ENCODE assay signal across 13 cellular contexts in genomic region chr6:37033255-37033654, GRCh38. TPM values are rescaled to one million over a fixed set of nuclear protein-coding genes. Genes with fewer than 3 reads are reported as not detected.
DNase-seq lines count a peak whose midpoint lies in the region; TF ChIP-seq lines count a peak whose summit lies in the region.
"Had no signal": no experiment of that assay in that cellular context is flagged by ENCODE, and none has a peak within 500 bp of the region (broad histone marks: within the 10 kb centered on the region; RNA-seq: fewer than 3 reads in every experiment).

No MANE protein-coding gene starts in this region.

- DNase-seq in GM10266 (ENCODE audit: extremely low spot score) (peak; percentile 44), M059J (ENCODE audit: low read depth) (peak; percentile 65), KG1 (lab: John Stamatoyannopoulos, UW) (no peak), cortex of kidney (lab: John Stamatoyannopoulos, UW) (no peak), NCI-H1048 (lab: John Stamatoyannopoulos, UW) (no peak)
- peak; percentile 51 for DNase-seq in stimulated activated CD4-positive, alpha-beta T cell treated with anti-CD3 and anti-CD28 coated beads, Interleukin-2, amount 100 ng/mL, for 24 hours
- DNase-seq: effector CD8-positive, alpha-beta T cell; heart right ventricle; MG63; NCI-H526; T-cell had no signal

- H3K36me3 Mint-ChIP-seq in activated naive CD8-positive, alpha-beta T cell: peaks cover 2% of the 10 kb centered on the region
- H3K36me3 Mint-ChIP-seq: mesothelial cell of epicardium, T-cell had no signal

- TF ChIP-seq CTCF in GM10266 (IDR thresholded peaks at IDR 0.05; ENCODE audit: control insufficient read depth, insufficient read depth, low read depth, missing control alignments): no peak

- no peaks in the 10 kb centered on the region for H3K27me3 Mint-ChIP-seq in activated naive CD8-positive, alpha-beta T cell
- H3K27me3 Mint-ChIP-seq: T-cell had no signal

- H3K4me1 Mint-ChIP-seq in activated naive CD8-positive, alpha-beta T cell (ENCODE audit: low read depth): peaks cover 33% of the 10 kb centered on the region

- peak overlapping the region; percentile 51 for H3K4me3 Mint-ChIP-seq in activated naive CD8-positive, alpha-beta T cell
- H3K4me3 Mint-ChIP-seq: mesothelial cell of epicardium, T-cell had no signal

- H3K27ac Mint-ChIP-seq in activated naive CD8-positive, alpha-beta T cell: peak overlapping the region; percentile 93
- H3K27ac Mint-ChIP-seq: mesothelial cell of epicardium, T-cell had no signal

- H3K9me3 Mint-ChIP-seq in activated naive CD8-positive, alpha-beta T cell (ENCODE audit: low read depth): no peaks in the 10 kb centered on the region

RNA-seq across cellular contexts. Expression of gene FGD2, which starts 27.8 kb away (rescaled TPM):
- not detected in 2 replicates for total RNA-seq in M059J (2014; rRNA removed; shearing (Covaris generic))
- total RNA-seq: mesothelial cell of epicardium had no signal

RNA-seq across cellular contexts. Expression of gene MTCH1, which starts 47.3 kb away (rescaled TPM):
- total RNA-seq in M059J (2014; rRNA removed; shearing (Covaris generic)): 385 and 490 TPM in 2 replicates

Comparison
In these comparisons a context has a peak if more than half of its experiments do, and no peak if none do; other contexts are left out.
1. DNase-seq: peak in GM10266 (single experiment), M059J (single experiment) and stimulated activated CD4-positive, alpha-beta T cell treated with anti-CD3 and anti-CD28 coated beads, Interleukin-2, amount 100 ng/mL, for 24 hours (2 of 2); none in KG1 (single experiment), cortex of kidney (single experiment) and NCI-H1048 (single experiment).